28 cellular contexts compared by ENCODE assay signal in genomic region chr15:63564093-63564492, GRCh38. TPM values are rescaled to one million over a fixed set of nuclear protein-coding genes. Genes with fewer than 3 reads are reported as not detected.
"Had no signal": no experiment of that assay in that cellular context is flagged by ENCODE, and none has a peak within 500 bp of the region (broad histone marks: within the 10 kb centered on the region; RNA-seq: fewer than 3 reads in every experiment).

No MANE protein-coding gene starts in this region.

- H3K27me3 ChIP-seq: breast epithelium, neutrophil, uterus had no signal

- H3K4me3 Mint-ChIP-seq: activated B cell treated with CpG ODN at 0.5 μM for 24 hours; activated CD8-positive, alpha-beta T cell treated with anti-CD3 and anti-CD28 coated beads for 36 hours; activated T-cell treated with anti-CD3 and anti-CD28 coated beads, Interleukin-2, amount 50 U/mL, for 72 hours; central memory CD8-positive, alpha-beta T cell; dendritic cell treated with granulocyte-macrophage colony-stimulating factor and Interleukin-4, amounts not matched to agents 40 ng/mL and 50 ng/mL, for 4 days; nephron progenitor cell; stimulated activated naive CD8-positive, alpha-beta T cell treated with anti-CD3 and anti-CD28 coated beads, Interleukin-15, amount 100 ng/mL, for 72 hours; T-helper 2 cell treated with Interferon-gamma antibody and Interleukin-4, amounts not matched to agents 5 μg/mL and 100 μg/mL, for 36 hours; type B pancreatic cell had no signal

- H3K4me3 ChIP-seq: breast epithelium, left ventricle myocardium inferior, lung, mucosa of descending colon, skin epidermis, uterus had no signal

- H3K27ac ChIP-seq: breast epithelium, left ventricle myocardium inferior, skin epidermis, uterus had no signal

- H3K4me1 ChIP-seq: breast epithelium, left ventricle myocardium inferior, uterus had no signal

- H3K27ac Mint-ChIP-seq: activated B cell treated with CpG ODN at 0.5 μM for 24 hours; activated CD8-positive, alpha-beta T cell treated with anti-CD3 and anti-CD28 coated beads for 36 hours; dendritic cell treated with granulocyte-macrophage colony-stimulating factor and Interleukin-4, amounts not matched to agents 40 ng/mL and 50 ng/mL, for 4 days; progenitor cell of endocrine pancreas; stimulated activated naive CD8-positive, alpha-beta T cell treated with anti-CD3 and anti-CD28 coated beads, Interleukin-15, amount 100 ng/mL, for 72 hours; T-helper 2 cell treated with Interferon-gamma antibody and Interleukin-4, amounts not matched to agents 5 μg/mL and 100 μg/mL, for 36 hours; type B pancreatic cell had no signal

- DNase-seq: activated B cell treated with CpG ODN at 0.5 μM for 24 hours; activated CD4-positive, alpha-beta T cell treated with anti-CD3 and anti-CD28 coated beads, Interleukin-2, amount 50 U/mL, for 1 hour; activated CD8-positive, alpha-beta T cell treated with anti-CD3 and anti-CD28 coated beads for 36 hours; activated naive CD4-positive, alpha-beta T cell; activated T-cell treated with anti-CD3 and anti-CD28 coated beads, Interleukin-2, amount 50 U/mL, for 72 hours; amygdala; effector CD4-positive, alpha-beta T cell; islet precursor cell; left ventricle myocardium inferior; mucosa of descending colon; nephron progenitor cell; stimulated activated CD4-positive, alpha-beta T cell treated with anti-CD3 and anti-CD28 coated beads, Interleukin-12 subunit alpha, Interleukin-12 subunit beta, amount 100 ng/mL, for 4 hours; stimulated activated CD4-positive, alpha-beta T cell treated with anti-CD3 and anti-CD28 coated beads, Interleukin-4, amount 100 ng/mL, for 1 hour; stimulated activated naive CD8-positive, alpha-beta T cell treated with anti-CD3 and anti-CD28 coated beads, Interleukin-15, amount 100 ng/mL, for 72 hours; substantia nigra; uterus had no signal

- H3K36me3 ChIP-seq: breast epithelium, uterus had no signal

- FAIRE-seq: frontal cortex had no signal

- H3K9me3 Mint-ChIP-seq: activated B cell treated with CpG ODN at 0.5 μM for 24 hours; activated CD8-positive, alpha-beta T cell treated with anti-CD3 and anti-CD28 coated beads for 36 hours; activated T-cell treated with anti-CD3 and anti-CD28 coated beads, Interleukin-2, amount 50 U/mL, for 72 hours; central memory CD8-positive, alpha-beta T cell; dendritic cell treated with granulocyte-macrophage colony-stimulating factor and Interleukin-4, amounts not matched to agents 40 ng/mL and 50 ng/mL, for 4 days; nephron progenitor cell; stimulated activated naive CD8-positive, alpha-beta T cell treated with anti-CD3 and anti-CD28 coated beads, Interleukin-15, amount 100 ng/mL, for 72 hours; T-helper 2 cell treated with Interferon-gamma antibody and Interleukin-4, amounts not matched to agents 5 μg/mL and 100 μg/mL, for 36 hours; type B pancreatic cell had no signal

- H3K27me3 Mint-ChIP-seq: activated B cell treated with CpG ODN at 0.5 μM for 24 hours; activated CD8-positive, alpha-beta T cell treated with anti-CD3 and anti-CD28 coated beads for 36 hours; central memory CD8-positive, alpha-beta T cell; dendritic cell treated with granulocyte-macrophage colony-stimulating factor and Interleukin-4, amounts not matched to agents 40 ng/mL and 50 ng/mL, for 4 days; progenitor cell of endocrine pancreas; stimulated activated naive CD8-positive, alpha-beta T cell treated with anti-CD3 and anti-CD28 coated beads, Interleukin-15, amount 100 ng/mL, for 72 hours; type B pancreatic cell had no signal

- ATAC-seq: activated CD8-positive, alpha-beta T cell treated with anti-CD3 and anti-CD28 coated beads for 36 hours; activated T-cell treated with anti-CD3 and anti-CD28 coated beads, Interleukin-2, amount 50 U/mL, for 72 hours; sciatic nerve; stimulated activated naive CD8-positive, alpha-beta T cell treated with anti-CD3 and anti-CD28 coated beads, Interleukin-15, amount 100 ng/mL, for 72 hours had no signal

- H3K9me3 ChIP-seq: breast epithelium, left ventricle myocardium inferior, mucosa of descending colon, neutrophil, uterus had no signal

RNA-seq across cellular contexts. Expression of gene FBXL22, which starts 33.1 kb away (rescaled TPM):
- total RNA-seq: epithelial cell of proximal tubule had no signal
